Comparison of ENCODE assay signal across 1 cellular context in the genomic region with DNA sequence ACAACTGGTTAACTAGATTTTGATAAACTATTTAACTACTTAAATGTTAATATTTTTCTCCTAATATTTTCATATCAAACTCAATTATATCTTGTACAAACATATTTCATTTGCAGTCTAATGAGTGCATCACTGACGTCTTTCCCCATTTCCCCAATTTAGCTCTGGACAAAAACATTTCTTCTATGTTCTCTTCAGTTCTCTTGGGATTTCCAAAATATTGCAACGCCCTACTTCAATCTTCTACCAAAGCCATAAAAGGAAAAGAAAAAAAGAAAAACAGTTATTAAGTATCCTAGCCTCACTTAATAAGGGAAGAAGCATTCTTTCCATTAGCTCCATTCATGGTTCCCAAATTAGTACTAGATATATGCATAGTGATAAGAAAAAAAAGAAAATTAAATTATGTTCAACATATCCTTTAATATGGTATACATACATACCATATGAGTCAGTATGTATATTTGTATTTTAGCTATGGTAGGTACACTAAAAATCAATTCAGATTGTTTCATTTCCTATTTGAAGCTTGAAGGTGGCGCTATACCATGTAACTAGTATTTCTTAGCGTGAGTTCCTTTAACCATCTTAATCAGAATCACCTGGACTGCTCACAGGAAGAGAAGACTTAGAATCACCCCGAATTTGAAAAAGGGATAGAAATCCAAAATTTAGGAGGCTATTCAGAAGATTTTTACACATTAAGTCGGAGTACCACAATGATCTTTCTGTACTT.
TF ChIP-seq lines count a peak whose summit lies in the region.

No MANE protein-coding gene starts in this region.

TF ChIP-seq in WTC11, 78 proteins besides CTCF, POLR2A, EP300 and RAD21:
- TF ChIP-seq, protein P1, sequence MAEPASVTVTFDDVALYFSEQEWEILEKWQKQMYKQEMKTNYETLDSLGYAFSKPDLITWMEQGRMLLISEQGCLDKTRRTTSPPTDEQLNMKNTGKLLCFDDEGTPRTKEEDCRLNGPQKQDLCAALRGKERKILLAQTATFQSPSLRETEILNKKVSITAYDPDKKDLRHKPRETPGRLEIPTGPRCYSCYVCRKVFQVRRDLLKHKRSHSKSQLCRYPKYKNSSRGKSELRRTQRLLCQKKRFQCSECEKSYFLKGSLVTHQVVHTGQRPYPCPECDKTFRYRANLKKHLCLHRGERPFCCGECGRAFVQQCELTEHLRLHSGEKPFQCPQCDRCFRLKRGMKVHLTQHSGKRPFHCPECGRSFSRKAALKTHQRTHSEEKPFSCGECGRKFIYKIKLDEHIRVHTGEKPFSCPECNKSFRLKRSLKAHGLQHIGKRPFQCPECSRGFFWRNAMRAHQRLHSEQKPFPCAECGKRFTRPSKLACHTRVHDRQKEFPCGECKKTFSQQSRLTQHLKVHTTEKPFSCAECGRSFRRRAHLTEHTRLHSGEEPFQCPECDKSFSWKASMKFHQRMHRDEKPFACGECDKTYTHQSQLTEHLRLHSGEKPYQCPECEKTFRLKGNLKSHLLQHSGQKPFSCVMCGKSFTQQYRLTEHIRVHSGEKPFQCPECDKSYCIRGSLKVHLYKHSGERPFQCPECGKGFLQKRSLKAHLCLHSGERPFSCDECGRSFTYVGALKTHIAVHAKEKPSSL (CRISPR knock-in tag; conservative IDR thresholded peaks at IDR 0.05), result no peak
- TF ChIP-seq, protein P2, sequence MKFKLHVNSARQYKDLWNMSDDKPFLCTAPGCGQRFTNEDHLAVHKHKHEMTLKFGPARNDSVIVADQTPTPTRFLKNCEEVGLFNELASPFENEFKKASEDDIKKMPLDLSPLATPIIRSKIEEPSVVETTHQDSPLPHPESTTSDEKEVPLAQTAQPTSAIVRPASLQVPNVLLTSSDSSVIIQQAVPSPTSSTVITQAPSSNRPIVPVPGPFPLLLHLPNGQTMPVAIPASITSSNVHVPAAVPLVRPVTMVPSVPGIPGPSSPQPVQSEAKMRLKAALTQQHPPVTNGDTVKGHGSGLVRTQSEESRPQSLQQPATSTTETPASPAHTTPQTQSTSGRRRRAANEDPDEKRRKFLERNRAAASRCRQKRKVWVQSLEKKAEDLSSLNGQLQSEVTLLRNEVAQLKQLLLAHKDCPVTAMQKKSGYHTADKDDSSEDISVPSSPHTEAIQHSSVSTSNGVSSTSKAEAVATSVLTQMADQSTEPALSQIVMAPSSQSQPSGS (CRISPR knock-in tag; IDR thresholded peaks at IDR 0.05; ENCODE audit: borderline replicate concordance, low read depth), result no peak
- TF ChIP-seq FOXP1 (CRISPR knock-in tag; IDR thresholded peaks at IDR 0.05; ENCODE audit: borderline replicate concordance) (no peak), TCF7 (CRISPR knock-in tag; IDR thresholded peaks at IDR 0.05; ENCODE audit: low read depth) (no peak)
- TF ChIP-seq, protein P3, sequence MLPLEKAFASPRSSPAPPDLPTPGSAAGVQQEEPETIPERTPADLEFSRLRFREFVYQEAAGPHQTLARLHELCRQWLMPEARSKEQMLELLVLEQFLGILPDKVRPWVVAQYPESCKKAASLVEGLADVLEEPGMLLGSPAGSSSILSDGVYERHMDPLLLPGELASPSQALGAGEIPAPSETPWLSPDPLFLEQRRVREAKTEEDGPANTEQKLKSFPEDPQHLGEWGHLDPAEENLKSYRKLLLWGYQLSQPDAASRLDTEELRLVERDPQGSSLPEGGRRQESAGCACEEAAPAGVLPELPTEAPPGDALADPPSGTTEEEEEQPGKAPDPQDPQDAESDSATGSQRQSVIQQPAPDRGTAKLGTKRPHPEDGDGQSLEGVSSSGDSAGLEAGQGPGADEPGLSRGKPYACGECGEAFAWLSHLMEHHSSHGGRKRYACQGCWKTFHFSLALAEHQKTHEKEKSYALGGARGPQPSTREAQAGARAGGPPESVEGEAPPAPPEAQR (CRISPR knock-in tag; IDR thresholded peaks at IDR 0.05), result no peak
TF ChIP-seq in WTC11: peak in this region for 0.
